ENCODE assay signal across 1 cellular context in genomic region chr16:67104061-67104460, GRCh38.
TF ChIP-seq lines count a peak whose summit lies in the region.

No MANE protein-coding gene starts in this region.

TF ChIP-seq in H1, 55 proteins besides CTCF, POLR2A, EP300 and RAD21:
- TF ChIP-seq TEAD4 (IDR thresholded peaks at IDR 0.05; ENCODE audit: low read depth, low read length) (peak; percentile 99), TCF12 (IDR thresholded peaks at IDR 0.05; ENCODE audit: low read depth, low read length) (no peak), YY1 (IDR thresholded peaks at IDR 0.05; ENCODE audit: low read depth, low read length) (peak; percentile 25; the same call in 1 of the 2 replicates)
TF ChIP-seq in H1: peak in this region for 2.
